In genomic region chr11:134045799-134046635, GRCh38 we compare ENCODE assay signal across 8 cellular contexts. TPM values are rescaled to one million over a fixed set of nuclear protein-coding genes. Genes with fewer than 3 reads are reported as not detected.
DNase-seq lines count a peak whose midpoint lies in the region; ATAC-seq and TF ChIP-seq lines count a peak whose summit lies in the region.

No MANE protein-coding gene starts in this region.

- H3K9me3 ChIP-seq in RWPE2 (ENCODE audit: severe bottlenecking): no peaks in the 10 kb centered on the region
- H3K9me3 ChIP-seq in tibial artery: no peaks in the 10 kb centered on the region

- ATAC-seq in RWPE2 (ENCODE audit: low read depth) (peak; percentile 67), HG02759 (IDR thresholded peaks at IDR 0.05; ENCODE audit: unreplicated experiment) (no peak), HG03439 (IDR thresholded peaks at IDR 0.05; ENCODE audit: unreplicated experiment) (no peak)

- H3K36me3 Mint-ChIP-seq in activated CD4-positive, alpha-beta T cell treated with anti-CD3 and anti-CD28 coated beads, Interleukin-2, amount 10 ng/mL, durations not matched to agents 7 days and 5 days (ENCODE audit: low read depth): no peaks in the 10 kb centered on the region
- no peaks in the 10 kb centered on the region for H3K36me3 Mint-ChIP-seq in glutamatergic neuron (ENCODE audit: unreplicated experiment)

- peak; percentile 49 for DNase-seq in activated CD4-positive, alpha-beta T cell treated with anti-CD3 and anti-CD28 coated beads, Interleukin-2, amount 10 ng/mL, durations not matched to agents 7 days and 5 days
- no peak for DNase-seq in activated CD4-positive, alpha-beta T cell treated with anti-CD3 and anti-CD28 coated beads for 1 hour
- no peak for DNase-seq in RWPE2 (ENCODE audit: low spot score)
- DNase-seq in glutamatergic neuron: peak; percentile 62
- DNase-seq in tibial artery: peak in 1 of 2 donors; percentile 76
- no peak for DNase-seq in stimulated activated CD4-positive, alpha-beta T cell treated with anti-CD3 and anti-CD28 coated beads, Interleukin-4, amount 100 ng/mL, for 4 hours

- H3K27ac ChIP-seq in RWPE2 (ENCODE audit: poor library complexity, severe bottlenecking) (no peak overlapping the region), tibial artery (peak overlapping the region; percentile 87 to 91)

- H3K4me3 Mint-ChIP-seq in activated CD4-positive, alpha-beta T cell treated with anti-CD3 and anti-CD28 coated beads, Interleukin-2, amount 10 ng/mL, durations not matched to agents 7 days and 5 days: no peak overlapping the region
- H3K4me3 Mint-ChIP-seq in glutamatergic neuron (ENCODE audit: unreplicated experiment): no peak overlapping the region

- peaks cover 17% of the 10 kb centered on the region for H3K27me3 Mint-ChIP-seq in activated CD4-positive, alpha-beta T cell treated with anti-CD3 and anti-CD28 coated beads, Interleukin-2, amount 10 ng/mL, durations not matched to agents 7 days and 5 days
- H3K27me3 Mint-ChIP-seq in glutamatergic neuron (ENCODE audit: unreplicated experiment): peaks cover 22% of the 10 kb centered on the region

- CTCF ChIA-PET in activated CD4-positive, alpha-beta T cell treated with anti-CD3 and anti-CD28 coated beads, Interleukin-2, amount 10 ng/mL, durations not matched to agents 7 days and 5 days (lab: Charles Lee): interaction anchor here (1.1 to 3.8 kb wide), 8 partner anchors 8 to 118 kb away, joined by 3 to 13 read pairs (median 6); no protein-coding TSS in a partner anchor

- no peaks in the 10 kb centered on the region for H3K9me3 Mint-ChIP-seq in activated CD4-positive, alpha-beta T cell treated with anti-CD3 and anti-CD28 coated beads, Interleukin-2, amount 10 ng/mL, durations not matched to agents 7 days and 5 days
- peaks cover 12% of the 10 kb centered on the region for H3K9me3 Mint-ChIP-seq in glutamatergic neuron (ENCODE audit: unreplicated experiment)

- intact Hi-C loops in tibial artery (cut with DNase I; ENCODE audit: low total_unique reads): loop anchor here (2.0 kb wide), 2 partner anchors 89 to 117 kb away; partner anchors contain the start of gene IGSF9B

- H3K27ac Mint-ChIP-seq in activated CD4-positive, alpha-beta T cell treated with anti-CD3 and anti-CD28 coated beads, Interleukin-2, amount 10 ng/mL, durations not matched to agents 7 days and 5 days: no peak overlapping the region
- H3K27ac Mint-ChIP-seq in glutamatergic neuron (ENCODE audit: unreplicated experiment): peak overlapping the region; percentile 28

- H3K4me3 ChIP-seq in RWPE2 (ENCODE audit: severe bottlenecking): no peak overlapping the region
- no peak overlapping the region for H3K4me3 ChIP-seq in tibial artery

- H3K27me3 ChIP-seq in RWPE2 (ENCODE audit: insufficient read depth, poor library complexity, severe bottlenecking) (peaks cover 4% of the 10 kb centered on the region), tibial artery (no peaks in the 10 kb centered on the region)

- peaks cover 3% of the 10 kb centered on the region for H3K4me1 ChIP-seq in RWPE2 (ENCODE audit: insufficient read depth, poor library complexity, severe bottlenecking)
- H3K4me1 ChIP-seq in tibial artery: peaks cover 0 to 59% (median 33%) of the 10 kb centered on the region in 4 donors

- no peaks in the 10 kb centered on the region for H3K36me3 ChIP-seq in RWPE2 (ENCODE audit: low read depth)
- no peaks in the 10 kb centered on the region for H3K36me3 ChIP-seq in tibial artery

- TF ChIP-seq CTCF in RWPE2 (IDR thresholded peaks at IDR 0.05; ENCODE audit: poor library complexity, severe bottlenecking) (peak; percentile 45), glutamatergic neuron (IDR thresholded peaks at IDR 0.05; ENCODE audit: partially characterized antibody, unreplicated experiment) (peak; percentile 53), tibial artery (IDR thresholded peaks at IDR 0.05) (peak; percentile 63 to 71)

- peaks cover 14% of the 10 kb centered on the region for H3K4me1 Mint-ChIP-seq in activated CD4-positive, alpha-beta T cell treated with anti-CD3 and anti-CD28 coated beads, Interleukin-2, amount 10 ng/mL, durations not matched to agents 7 days and 5 days
- peaks cover 48% of the 10 kb centered on the region for H3K4me1 Mint-ChIP-seq in glutamatergic neuron (ENCODE audit: low read depth, unreplicated experiment)

- POLR2A ChIA-PET in activated CD4-positive, alpha-beta T cell treated with anti-CD3 and anti-CD28 coated beads, Interleukin-2, amount 10 ng/mL, durations not matched to agents 7 days and 5 days (lab: Charles Lee): no interaction called here

RNA-seq across cellular contexts. Expression of gene JAM3, which starts 22.9 kb away (rescaled TPM):
- 1 to 10 TPM; 4.8 to 5.0 TPM for total RNA-seq in activated CD4-positive, alpha-beta T cell treated with anti-CD3 and anti-CD28 coated beads, Interleukin-2, amount 10 ng/mL, durations not matched to agents 7 days and 5 days
- total RNA-seq in glutamatergic neuron (ENCODE audit: unreplicated experiment): 101 TPM

Comparison
In these comparisons a context has a peak if more than half of its experiments do, and no peak if none do; other contexts are left out.
1. DNase-seq: peak in activated CD4-positive, alpha-beta T cell treated with anti-CD3 and anti-CD28 coated beads, Interleukin-2, amount 10 ng/mL, durations not matched to agents 7 days and 5 days (single experiment) and glutamatergic neuron (single experiment); none in activated CD4-positive, alpha-beta T cell treated with anti-CD3 and anti-CD28 coated beads for 1 hour (single experiment), RWPE2 (single experiment) and stimulated activated CD4-positive, alpha-beta T cell treated with anti-CD3 and anti-CD28 coated beads, Interleukin-4, amount 100 ng/mL, for 4 hours (0 of 2).
2. RNA of gene JAM3, which starts 22.9 kb away (total RNA-seq): 101 TPM in glutamatergic neuron (single experiment); 4.8 to 5.0 TPM in activated CD4-positive, alpha-beta T cell treated with anti-CD3 and anti-CD28 coated beads, Interleukin-2, amount 10 ng/mL, durations not matched to agents 7 days and 5 days; every median in the first group is over 10 times any median in the second.
3. Peak in every context shown above with its lines, with median percentiles within 50 percentile points of each other: CTCF ChIP-seq.